ENCODE assay signal across 13 cellular contexts in genomic region chr7:81190997-81191747, GRCh38.
DNase-seq lines count a peak whose midpoint lies in the region; ATAC-seq, FAIRE-seq and TF ChIP-seq lines count a peak whose summit lies in the region.
"Had no signal": no experiment of that assay in that cellular context is flagged by ENCODE, and none has a peak within 500 bp of the region (broad histone marks: within the 10 kb centered on the region; RNA-seq: fewer than 3 reads in every experiment).

No MANE protein-coding gene starts in this region.

- H3K9ac ChIP-seq in fibroblast of lung (ENCODE audit: insufficient read depth, low read length), result no peak overlapping the region

- H3K27ac ChIP-seq in fibroblast of lung (ENCODE audit: insufficient read depth, low read length) (no peak overlapping the region), pancreas (peak overlapping the region in 1 of 4 donors; percentile 23)
- H3K27ac ChIP-seq: suprapubic skin had no signal

- H3K4me2 ChIP-seq in fibroblast of lung (ENCODE audit: extremely low read depth, insufficient read depth, low read length), result no peak overlapping the region

- TF ChIP-seq CTCF in fibroblast of lung (conservative IDR thresholded peaks at IDR 0.05 in 1 of 2, IDR thresholded peaks at IDR 0.05 in 1 of 2; ENCODE audit: low read depth in 1 of 2, low read length in 2 of 2) (no peak), pancreas (IDR thresholded peaks at IDR 0.05) (no peak)

- H3K27me3 ChIP-seq in fibroblast of lung (ENCODE audit: control insufficient read depth, insufficient read depth, low read length) (no peaks in the 10 kb centered on the region), pancreas (no peaks in the 10 kb centered on the region)
- H3K27me3 ChIP-seq: suprapubic skin had no signal

- no peaks in the 10 kb centered on the region for H3K36me3 ChIP-seq in fibroblast of lung (ENCODE audit: control insufficient read depth, insufficient read depth, low read length)
- H3K36me3 ChIP-seq in pancreas, result no peaks in the 10 kb centered on the region
- H3K36me3 ChIP-seq: suprapubic skin had no signal

- ATAC-seq in pancreas (peak; percentile 61 to 93 (median 83)), GM18511 (IDR thresholded peaks at IDR 0.05; ENCODE audit: unreplicated experiment) (no peak)

- peak; percentile 56 for DNase-seq in EL
- DNase-seq in RPMI7951 (ENCODE audit: low read depth), result peak; percentile 75
- peak; percentile 55 to 74 for DNase-seq in fibroblast of lung (ENCODE audit: low read depth in 2 of 2)
- DNase-seq in pancreas, result no peak
- DNase-seq in activated CD4-positive, CD25-positive, alpha-beta regulatory T cell (lab: John Stamatoyannopoulos, UW), result no peak
- no peak for DNase-seq in medulla oblongata (ENCODE audit: extremely low spot score)
- no peak for DNase-seq in activated CD8-positive, alpha-beta memory T cell treated with anti-CD3 and anti-CD28 coated beads, Interleukin-2, amount 50 U/mL, for 4 hours
- DNase-seq: CD8-positive, alpha-beta memory T cell; Kasumi-1; stimulated activated CD4-positive, alpha-beta T cell treated with anti-CD3 and anti-CD28 coated beads, Interleukin-4, amount 100 ng/mL, for 1 hour had no signal

- no peaks in the 10 kb centered on the region for H3K79me2 ChIP-seq in fibroblast of lung (ENCODE audit: control insufficient read depth, insufficient read depth, low read length)

- peaks cover 3% of the 10 kb centered on the region for H3K4me1 ChIP-seq in fibroblast of lung (ENCODE audit: control insufficient read depth, extremely low read depth, insufficient read depth, low read length)
- H3K4me1 ChIP-seq in pancreas, result peaks cover 0 to 9% (median 7%) of the 10 kb centered on the region in 3 donors
- H3K4me1 ChIP-seq: suprapubic skin had no signal

- 15 to 16% methylated on average over 3 of the region's 3 CpGs for WGBS in pancreas, 2 donors

- H3K9me3 ChIP-seq in fibroblast of lung (ENCODE audit: control insufficient read depth, insufficient read depth, low read depth, low read length), result no peaks in the 10 kb centered on the region
- H3K9me3 ChIP-seq in pancreas, result no peaks in the 10 kb centered on the region
- H3K9me3 ChIP-seq: suprapubic skin had no signal

- no peak overlapping the region for H3K4me3 ChIP-seq in fibroblast of lung (replicated peaks in 1 of 4; ENCODE audit: control extremely low read depth in 1 of 4, insufficient read depth in 1 of 4, low read depth in 3 of 4, low read length in 4 of 4)
- H3K4me3 ChIP-seq in pancreas, result no peak overlapping the region
- H3K4me3 ChIP-seq: suprapubic skin had no signal

- no peak overlapping the region for H2AFZ ChIP-seq in fibroblast of lung (ENCODE audit: low read length)

- H4K20me1 ChIP-seq in fibroblast of lung (ENCODE audit: control insufficient read depth, extremely low read depth, insufficient read depth, low read length), result no peaks in the 10 kb centered on the region

- intact Hi-C loops in pancreas (cut with DNase I), result no loop called here

- no peak for FAIRE-seq in pancreas (lab: Jason Lieb, UNC)
- FAIRE-seq: GM12892 had no signal

Comparison
In these comparisons a context has a peak if more than half of its experiments do, and no peak if none do; other contexts are left out.
1. DNase-seq: peak in EL (single experiment), RPMI7951 (single experiment) and fibroblast of lung (2 of 2); none in pancreas (0 of 6), activated CD4-positive, CD25-positive, alpha-beta regulatory T cell (0 of 4), medulla oblongata (single experiment) and activated CD8-positive, alpha-beta memory T cell treated with anti-CD3 and anti-CD28 coated beads, Interleukin-2, amount 50 U/mL, for 4 hours (single experiment).